ENCODE assay signal across 26 cellular contexts in the genomic region with DNA sequence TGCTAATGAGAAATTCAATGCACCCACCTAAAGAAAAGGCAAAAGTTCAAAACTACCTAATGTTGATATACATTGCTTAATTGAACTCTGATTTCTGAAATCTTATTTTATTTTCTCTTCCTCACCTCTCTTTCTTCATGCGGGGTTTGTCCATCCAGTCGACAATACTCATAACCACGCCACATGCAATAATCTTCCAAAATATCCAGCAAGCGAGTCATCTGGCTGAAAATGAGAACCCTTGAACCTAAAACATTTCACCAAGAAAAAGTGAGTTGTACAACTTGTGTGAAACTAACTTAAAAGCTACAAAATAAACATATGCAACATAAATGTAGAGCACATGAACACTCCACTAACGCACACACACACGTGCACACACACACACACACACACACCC. TPM values are rescaled to one million over a fixed set of nuclear protein-coding genes. Genes with fewer than 3 reads are reported as not detected.
A peak's percentile ranks its signal among the peaks of the same experiment; 100 is the strongest.
DNase-seq lines count a peak whose midpoint lies in the region; ATAC-seq, FAIRE-seq and TF ChIP-seq lines count a peak whose summit lies in the region.
"Had no signal": no experiment of that assay in that cellular context is flagged by ENCODE, and none has a peak within 500 bp of the region (broad histone marks: within the 10 kb centered on the region; RNA-seq: fewer than 3 reads in every experiment).

No MANE protein-coding gene starts in this region.

- H3K4me3 ChIP-seq in AG04450 (ENCODE audit: low read depth, low read length) (no peak overlapping the region), astrocyte (ENCODE audit: insufficient read depth, low read depth, low read length) (no peak overlapping the region), ovary (no peak overlapping the region), left lung (no peak overlapping the region)

- no peak overlapping the region for H3K9ac ChIP-seq in astrocyte (ENCODE audit: low read length)
- H3K9ac ChIP-seq: KMS-11 had no signal

- H4K20me1 ChIP-seq in astrocyte (ENCODE audit: insufficient read depth, low read length), result no peaks in the 10 kb centered on the region

- TF ChIP-seq POLR2A in ovary (IDR thresholded peaks at IDR 0.05), result no peak

- H2AFZ ChIP-seq in astrocyte (ENCODE audit: low read depth, low read length), result no peak overlapping the region

- intact Hi-C loops in ovary (cut with DNase I), result no loop called here
- intact Hi-C loops in left lung (cut with DNase I), result no loop called here

- FAIRE-seq in astrocyte (lab: Jason Lieb, UNC), result no peak
- FAIRE-seq: G401.6, GM18507, HTR-8/SVneo had no signal

- WGBS in ovary, 3 donors, result 74 to 77% (median 75%) methylated on average over 6 of the region's 6 CpGs

- TF ChIP-seq CTCF in AG04450 (IDR thresholded peaks at IDR 0.05; ENCODE audit: low read depth, low read length), result no peak
- no peak for TF ChIP-seq CTCF in HFFc6 (IDR thresholded peaks at IDR 0.05)
- no peak for TF ChIP-seq CTCF in astrocyte (IDR thresholded peaks at IDR 0.05; ENCODE audit: insufficient read depth, low read depth, low read length)
- no peak for TF ChIP-seq CTCF in ovary (IDR thresholded peaks at IDR 0.05)
- no peak for TF ChIP-seq CTCF in left lung (IDR thresholded peaks at IDR 0.05)

- TF ChIP-seq EP300 in ovary (IDR thresholded peaks at IDR 0.05), result no peak

- H3K27ac Mint-ChIP-seq in HFFc6 (peak overlapping the region; percentile 74), astrocyte (ENCODE audit: unreplicated experiment) (peak overlapping the region; percentile 85)
- H3K27ac Mint-ChIP-seq: activated CD4-positive, alpha-beta memory T cell treated with anti-CD3 and anti-CD28 coated beads, Interleukin-2, amount 10 ng/mL, durations not matched to agents 7 days and 5 days; H9; type B pancreatic cell had no signal

- H3K27me3 ChIP-seq in AG04450 (ENCODE audit: control insufficient read depth, insufficient read depth, low read length) (no peaks in the 10 kb centered on the region), astrocyte (ENCODE audit: insufficient read depth, low read length) (no peaks in the 10 kb centered on the region), ovary (no peaks in the 10 kb centered on the region), left lung (no peaks in the 10 kb centered on the region)

- DNase-seq in AG04450 (ENCODE audit: low read depth, low spot score) (no peak), HFFc6 (peak; percentile 11), astrocyte (ENCODE audit: low read depth) (peak; percentile 29), hepatic stellate cell (ENCODE audit: low spot score) (peak; percentile 6), ovary (no peak), HK-2 (ENCODE audit: unreplicated experiment) (no peak), left lung (no peak)
- no peak for DNase-seq in stimulated activated CD4-positive, alpha-beta T cell treated with anti-CD3 and anti-CD28 coated beads, Interleukin-2, amount 100 ng/mL, for 48 hours
- DNase-seq: ACHN; activated CD4-positive, alpha-beta memory T cell treated with anti-CD3 and anti-CD28 coated beads, Interleukin-2, amount 10 ng/mL, durations not matched to agents 7 days and 5 days; activated gamma-delta T cell; amniotic stem cell; caudate nucleus; H9; kidney glomerular epithelial cell; mammary epithelial cell; NCI-H187; NCI-H774; nucleus accumbens; stimulated activated CD4-positive, alpha-beta T cell treated with anti-CD3 and anti-CD28 coated beads, Interleukin-12 subunit alpha, Interleukin-12 subunit beta, amount 100 ng/mL, for 4 hours; SW 1271 had no signal

- peak overlapping the region; percentile 62 for H3K4me2 ChIP-seq in astrocyte (ENCODE audit: low read length)
- H3K4me2 ChIP-seq: KMS-11 had no signal

- H3K9me3 Mint-ChIP-seq in HFFc6 (no peaks in the 10 kb centered on the region), astrocyte (ENCODE audit: unreplicated experiment) (no peaks in the 10 kb centered on the region)
- H3K9me3 Mint-ChIP-seq: activated CD4-positive, alpha-beta memory T cell treated with anti-CD3 and anti-CD28 coated beads, Interleukin-2, amount 10 ng/mL, durations not matched to agents 7 days and 5 days; H9; type B pancreatic cell had no signal

- no peaks in the 10 kb centered on the region for H3K79me2 ChIP-seq in astrocyte (ENCODE audit: insufficient read depth, low read length)

- H3K27me3 Mint-ChIP-seq in HFFc6 (ENCODE audit: insufficient read depth), result no peaks in the 10 kb centered on the region
- no peaks in the 10 kb centered on the region for H3K27me3 Mint-ChIP-seq in astrocyte (ENCODE audit: low read depth, unreplicated experiment)
- H3K27me3 Mint-ChIP-seq: activated CD4-positive, alpha-beta memory T cell treated with anti-CD3 and anti-CD28 coated beads, Interleukin-2, amount 10 ng/mL, durations not matched to agents 7 days and 5 days; type B pancreatic cell had no signal

- peak overlapping the region; percentile 11 for H3K27ac ChIP-seq in AG04450 (ENCODE audit: low read depth, low read length)
- peak overlapping the region; percentile 38 for H3K27ac ChIP-seq in astrocyte (ENCODE audit: low read depth, low read length)
- no peak overlapping the region for H3K27ac ChIP-seq in ovary
- no peak overlapping the region for H3K27ac ChIP-seq in left lung
- H3K27ac ChIP-seq: KMS-11 had no signal

- H3K4me1 ChIP-seq in astrocyte (ENCODE audit: insufficient read depth, low read length), result peaks cover 31% of the 10 kb centered on the region
- no peaks in the 10 kb centered on the region for H3K4me1 ChIP-seq in ovary (ENCODE audit: insufficient read depth)
- no peaks in the 10 kb centered on the region for H3K4me1 ChIP-seq in left lung

- peaks cover 14% of the 10 kb centered on the region for H3K36me3 ChIP-seq in astrocyte (ENCODE audit: insufficient read depth, low read length)
- no peaks in the 10 kb centered on the region for H3K36me3 ChIP-seq in ovary
- no peaks in the 10 kb centered on the region for H3K36me3 ChIP-seq in left lung

- POLR2A ChIA-PET in AG04450 (lab: Yijun Ruan, JAX), result no interaction called here

- H3K36me3 Mint-ChIP-seq in HFFc6 (ENCODE audit: low read depth), result peaks cover 12% of the 10 kb centered on the region
- H3K36me3 Mint-ChIP-seq in astrocyte (ENCODE audit: low read depth, unreplicated experiment), result peaks cover 6% of the 10 kb centered on the region

- peaks cover 39% of the 10 kb centered on the region for H3K4me1 Mint-ChIP-seq in HFFc6 (ENCODE audit: low read depth)
- peaks cover 25% of the 10 kb centered on the region for H3K4me1 Mint-ChIP-seq in astrocyte (ENCODE audit: low read depth, unreplicated experiment)
- H3K4me1 Mint-ChIP-seq: activated CD4-positive, alpha-beta memory T cell treated with anti-CD3 and anti-CD28 coated beads, Interleukin-2, amount 10 ng/mL, durations not matched to agents 7 days and 5 days; H9 had no signal

- peak overlapping the region; percentile 7; the same call in 1 of the 2 replicates for H3K4me3 Mint-ChIP-seq in HFFc6
- no peak overlapping the region for H3K4me3 Mint-ChIP-seq in astrocyte (ENCODE audit: unreplicated experiment)
- H3K4me3 Mint-ChIP-seq: activated CD4-positive, alpha-beta memory T cell treated with anti-CD3 and anti-CD28 coated beads, Interleukin-2, amount 10 ng/mL, durations not matched to agents 7 days and 5 days; H9; type B pancreatic cell had no signal

- H3K9me3 ChIP-seq in AG04450 (ENCODE audit: control insufficient read depth, insufficient read depth, low read length), result no peaks in the 10 kb centered on the region
- H3K9me3 ChIP-seq in astrocyte (ENCODE audit: insufficient read depth, low read depth, low read length), result no peaks in the 10 kb centered on the region
- H3K9me3 ChIP-seq in ovary, result no peaks in the 10 kb centered on the region
- no peaks in the 10 kb centered on the region for H3K9me3 ChIP-seq in left lung

- CTCF ChIA-PET in AG04450 (lab: Charles Lee), result no interaction called here

- ATAC-seq in left lung, result no peak

RNA-seq across cellular contexts. Expression of gene SMARCA1, which starts 26.7 kb away (rescaled TPM):
- polyA plus RNA-seq in AG04450 (2011; rRNA removed), result 55.5 and 76.9 TPM in 2 replicates
- 18.7 and 41.2 TPM in 2 replicates for polyA minus RNA-seq in AG04450 (2011; rRNA and poly(A)+ RNA removed)
- total RNA-seq in HFFc6 (2021; fragmentation: NEBNext Ultra II Directional; extraction: Animal tissue kit (Norgen Biotek cat#: 25700)), result 10 to 100 TPM; 61.4 to 71.7 (median 66.2) TPM
- total RNA-seq in astrocyte, result 104 and 107 TPM in 2 replicates
- 100 to 1,000 TPM in 2 of 7 donors, 10 to 100 TPM in 5; 51.6 to 124 (median 69.9) TPM for total RNA-seq in ovary
- 10 to 100 TPM; 47.5 to 67.1 TPM for polyA plus RNA-seq in ovary
- 10 to 100 TPM; 26.1 to 46.9 TPM for total RNA-seq in left lung
- total RNA-seq: activated CD4-positive, alpha-beta memory T cell treated with anti-CD3 and anti-CD28 coated beads, Interleukin-2, amount 10 ng/mL, durations not matched to agents 7 days and 5 days had no signal

RNA-seq across cellular contexts. Expression of gene OCRL, which starts 43.4 kb away (rescaled TPM):
- polyA plus RNA-seq in AG04450 (2011; rRNA removed) (26.5 and 29.6 TPM in 2 replicates), ovary (10 to 100 TPM; 23.3 to 49.8 TPM)
- 16.2 and 22.9 TPM in 2 replicates for polyA minus RNA-seq in AG04450 (2011; rRNA and poly(A)+ RNA removed)
- 10 to 100 TPM; 28.5 to 35.2 (median 30.5) TPM for total RNA-seq in HFFc6 (2021; fragmentation: NEBNext Ultra II Directional; extraction: Animal tissue kit (Norgen Biotek cat#: 25700))
- total RNA-seq in astrocyte (36.1 and 36.2 TPM in 2 replicates), ovary (10 to 100 TPM; 14.8 to 54.8 (median 32.5) TPM), left lung (10 to 100 TPM; 21.3 to 22.9 TPM)

Comparison
In these comparisons a context has a peak if more than half of its experiments do, and no peak if none do; other contexts are left out.
1. DNase-seq: peak in HFFc6 (single experiment), astrocyte (single experiment) and hepatic stellate cell (single experiment); none in AG04450 (single experiment), ovary (0 of 5), stimulated activated CD4-positive, alpha-beta T cell treated with anti-CD3 and anti-CD28 coated beads, Interleukin-2, amount 100 ng/mL, for 48 hours (0 of 2), HK-2 (single experiment) and left lung (0 of 2).
2. H3K27ac ChIP-seq: peak in AG04450 (single experiment) and astrocyte (single experiment); none in ovary (0 of 2) and left lung (0 of 2).